Comparison of ENCODE assay signal across 1 cellular context in the genomic region with DNA sequence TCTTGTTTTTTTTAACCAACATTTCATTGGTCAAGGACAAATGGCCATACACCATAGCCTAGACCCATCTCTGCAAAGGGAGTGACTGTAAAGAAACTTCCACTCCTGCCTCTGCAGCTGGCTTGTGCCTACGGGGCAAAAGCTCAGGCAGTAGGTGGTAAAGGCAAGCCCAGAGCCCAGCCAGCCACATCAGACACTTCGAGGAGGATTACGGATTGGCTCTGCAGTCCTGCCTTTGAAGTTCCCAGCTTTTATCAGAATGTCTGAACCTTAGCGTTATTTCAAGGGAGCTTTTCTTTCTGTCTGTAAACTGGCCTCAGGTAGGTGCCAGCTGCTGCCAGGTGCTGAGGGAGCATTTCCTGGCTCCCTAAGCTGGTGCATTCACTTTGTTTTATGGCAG.
TF ChIP-seq lines count a peak whose summit lies in the region.

No MANE protein-coding gene starts in this region.

TF ChIP-seq in HCT116, 20 proteins besides CTCF, POLR2A, EP300 and RAD21:
- TF ChIP-seq SIN3A (IDR thresholded peaks at IDR 0.05; ENCODE audit: low read depth) (no peak), EZH2phosphoT487 (IDR thresholded peaks at IDR 0.05; ENCODE audit: borderline replicate concordance) (no peak), JUND (IDR thresholded peaks at IDR 0.05) (no peak), EZH2 (IDR thresholded peaks at IDR 0.05) (no peak), POLR2AphosphoS5 (IDR thresholded peaks at IDR 0.05; ENCODE audit: low read depth, low read length) (no peak), SP1 (IDR thresholded peaks at IDR 0.05; ENCODE audit: low read depth) (no peak), FOSL1 (IDR thresholded peaks at IDR 0.05; ENCODE audit: low read depth) (no peak), CBX3 (IDR thresholded peaks at IDR 0.05; ENCODE audit: low read depth) (no peak), CEBPB (IDR thresholded peaks at IDR 0.05; ENCODE audit: low read depth) (no peak), ELF1 (IDR thresholded peaks at IDR 0.05; ENCODE audit: borderline replicate concordance, low read depth) (no peak), SRF (IDR thresholded peaks at IDR 0.05; ENCODE audit: low read depth) (no peak)
- TF ChIP-seq, protein P1, sequence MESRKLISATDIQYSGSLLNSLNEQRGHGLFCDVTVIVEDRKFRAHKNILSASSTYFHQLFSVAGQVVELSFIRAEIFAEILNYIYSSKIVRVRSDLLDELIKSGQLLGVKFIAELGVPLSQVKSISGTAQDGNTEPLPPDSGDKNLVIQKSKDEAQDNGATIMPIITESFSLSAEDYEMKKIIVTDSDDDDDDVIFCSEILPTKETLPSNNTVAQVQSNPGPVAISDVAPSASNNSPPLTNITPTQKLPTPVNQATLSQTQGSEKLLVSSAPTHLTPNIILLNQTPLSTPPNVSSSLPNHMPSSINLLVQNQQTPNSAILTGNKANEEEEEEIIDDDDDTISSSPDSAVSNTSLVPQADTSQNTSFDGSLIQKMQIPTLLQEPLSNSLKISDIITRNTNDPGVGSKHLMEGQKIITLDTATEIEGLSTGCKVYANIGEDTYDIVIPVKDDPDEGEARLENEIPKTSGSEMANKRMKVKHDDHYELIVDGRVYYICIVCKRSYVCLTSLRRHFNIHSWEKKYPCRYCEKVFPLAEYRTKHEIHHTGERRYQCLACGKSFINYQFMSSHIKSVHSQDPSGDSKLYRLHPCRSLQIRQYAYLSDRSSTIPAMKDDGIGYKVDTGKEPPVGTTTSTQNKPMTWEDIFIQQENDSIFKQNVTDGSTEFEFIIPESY (IDR thresholded peaks at IDR 0.05; ENCODE audit: extremely low read depth, insufficient replicate concordance, low read length) = no peak
